17 cellular contexts compared by ENCODE assay signal in the genomic region with DNA sequence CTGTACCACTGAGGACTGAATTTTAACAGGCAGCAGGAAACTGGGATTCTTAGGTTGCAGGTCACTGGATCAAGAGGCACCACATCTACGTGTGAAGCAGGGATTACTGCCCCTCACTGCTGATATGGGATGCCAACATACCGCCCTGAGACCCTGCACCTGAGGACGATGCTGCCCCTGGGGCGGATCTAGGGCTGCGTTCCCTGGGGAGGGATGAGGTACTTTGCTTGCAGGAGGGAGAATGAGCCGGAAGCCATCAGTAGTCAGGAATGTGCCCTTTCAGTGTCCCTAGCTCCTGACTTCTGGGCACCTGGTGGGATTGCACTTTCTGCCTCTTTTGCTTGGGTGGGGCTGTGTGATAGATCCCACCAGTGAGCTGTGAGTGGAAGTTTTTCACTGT.
DNase-seq lines count a peak whose midpoint lies in the region; ATAC-seq, FAIRE-seq and TF ChIP-seq lines count a peak whose summit lies in the region.
"Had no signal": no experiment of that assay in that cellular context is flagged by ENCODE, and none has a peak within 500 bp of the region (broad histone marks: within the 10 kb centered on the region; RNA-seq: fewer than 3 reads in every experiment).

No MANE protein-coding gene starts in this region.

- no peak overlapping the region for H4K91ac ChIP-seq in H1 (replicated peaks; ENCODE audit: insufficient read length, low read length)

- H2AK5ac ChIP-seq in H1 (ENCODE audit: low read depth, low read length): no peak overlapping the region

- H3K4ac ChIP-seq in H1 (replicated peaks; ENCODE audit: insufficient read length, low read depth, low read length): no peak overlapping the region

- H2BK120ac ChIP-seq in H1 (replicated peaks; ENCODE audit: low read depth, low read length): no peak overlapping the region

- no peak for TF ChIP-seq POLR2A in H1 (IDR thresholded peaks at IDR 0.05; ENCODE audit: control extremely low read depth in 1 of 2, low read depth in 2 of 2, low read length in 2 of 2)

- peaks cover 12% of the 10 kb centered on the region for H3K27me3 Mint-ChIP-seq in activated naive CD8-positive, alpha-beta T cell treated with anti-CD3 and anti-CD28 coated beads, Interleukin-2, amount 50 U/mL, for 24 hours
- peaks cover 4% of the 10 kb centered on the region for H3K27me3 Mint-ChIP-seq in activated naive CD8-positive, alpha-beta T cell treated with anti-CD3 and anti-CD28 coated beads for 36 hours
- H3K27me3 Mint-ChIP-seq: CD4-positive, alpha-beta T cell; T-cell had no signal

- peak overlapping the region; percentile 50 for H3K27ac Mint-ChIP-seq in activated naive CD8-positive, alpha-beta T cell treated with anti-CD3 and anti-CD28 coated beads, Interleukin-2, amount 50 U/mL, for 24 hours
- H3K27ac Mint-ChIP-seq in activated naive CD8-positive, alpha-beta T cell treated with anti-CD3 and anti-CD28 coated beads for 36 hours: no peak overlapping the region
- H3K27ac Mint-ChIP-seq: CD4-positive, alpha-beta T cell; H9 had no signal

- 94% methylated on average over 6 of the region's 6 CpGs; no CpG with 5 or more reads in 1 of the 2 experiments for WGBS in H1 (ENCODE audit: extremely low coverage in 1 of 2, insufficient coverage in 1 of 2, insufficient read length in 1 of 2, insufficient replicate concordance in 2 of 2, low coverage in 1 of 2, low lambda C conversion rate in 2 of 2, missing lambda C conversion rate in 1 of 2), 2 experiments
- 90 to 94% methylated on average over 6 of the region's 6 CpGs for WGBS in aorta, 2 donors

- H4K5ac ChIP-seq in H1 (ENCODE audit: insufficient read length, low read depth, low read length): no peak overlapping the region

- peaks cover 32% of the 10 kb centered on the region for H3K4me1 Mint-ChIP-seq in activated naive CD8-positive, alpha-beta T cell treated with anti-CD3 and anti-CD28 coated beads, Interleukin-2, amount 50 U/mL, for 24 hours
- H3K4me1 Mint-ChIP-seq in activated naive CD8-positive, alpha-beta T cell treated with anti-CD3 and anti-CD28 coated beads for 36 hours: peaks cover 24% of the 10 kb centered on the region

- no peak for TF ChIP-seq RAD21 in H1 (IDR thresholded peaks at IDR 0.05 in 1 of 2, conservative IDR thresholded peaks at IDR 0.05 in 1 of 2; ENCODE audit: low read depth in 2 of 2, low read length in 2 of 2)

- intact Hi-C loops in Panc1 (cut with micrococcal nuclease; ENCODE audit: unreplicated experiment): loop anchor here (10.0 kb wide), 1 partner anchor 519 kb away; a partner anchor contains a TSS
- intact Hi-C loops in aorta (cut with DNase I): loop anchor here (5.0 to 10.0 kb wide), 4 partner anchors 512 to 912 kb away; a partner anchor contains a TSS

- CTCF ChIA-PET in Panc1 (lab: Charles Lee) (interaction anchor here (0.6 to 0.8 kb wide), 2 partner anchors 152 to 567 kb away, joined by 3 read pairs; no protein-coding TSS in a partner anchor), H1 (lab: Charles Lee; ENCODE audit: partially characterized antibody) (interaction anchor here (0.6 to 6.1 kb wide), 17 partner anchors 11 to 913 kb away, joined by 3 to 34 read pairs (median 4); no protein-coding TSS in a partner anchor)

- no peak overlapping the region for H2BK20ac ChIP-seq in H1 (ENCODE audit: low read length)

- DNase-seq in activated naive CD8-positive, alpha-beta T cell treated with anti-CD3 and anti-CD28 coated beads, Interleukin-2, amount 50 U/mL, for 24 hours: no peak
- DNase-seq in activated naive CD8-positive, alpha-beta T cell treated with anti-CD3 and anti-CD28 coated beads for 36 hours: no peak
- no peak for DNase-seq in Panc1 (ENCODE audit: low read depth, low spot score)
- DNase-seq in H1 (ENCODE audit: low read depth in 1 of 2, low spot score in 2 of 2): no peak
- DNase-seq in aorta: peak; percentile 17 to 26
- DNase-seq: NCI-H526 treated with DMSO at 0.1 percent for 48 hours had no signal

- H3K79me2 ChIP-seq in H1 (ENCODE audit: control insufficient read depth in 1 of 2, insufficient read depth in 2 of 2, low read length in 2 of 2): no peaks in the 10 kb centered on the region

- H2BK5ac ChIP-seq in H1 (ENCODE audit: low read depth, low read length): peak overlapping the region; percentile 41; the same call in 1 of the 2 replicates

- no peak overlapping the region for H3K23ac ChIP-seq in H1 (ENCODE audit: insufficient read length)

- H3K79me1 ChIP-seq in H1 (ENCODE audit: low read depth, low read length): no peaks in the 10 kb centered on the region

- peak overlapping the region; percentile 18; the same call in 1 of the 2 replicates for H2BK15ac ChIP-seq in H1 (ENCODE audit: low read length)

- no peak overlapping the region for H4K8ac ChIP-seq in H1 (ENCODE audit: extremely low read depth, insufficient read depth, low read length)

- H3K4me1 ChIP-seq in Panc1 (ENCODE audit: control insufficient read depth, insufficient read depth, low read length) (peaks cover 24% of the 10 kb centered on the region), H1 (replicated peaks in 1 of 4; ENCODE audit: control insufficient read depth in 3 of 4, insufficient read depth in 4 of 4, low read length in 3 of 4) (peaks cover 0 to 3% (median under 1%) of the 10 kb centered on the region in 4 experiments; a peak in 2 of 7 replicates), aorta (ENCODE audit: control insufficient read depth in 1 of 2, insufficient read depth in 2 of 2, low read length in 2 of 2) (no peaks in the 10 kb centered on the region)

- H3K56ac ChIP-seq in H1 (replicated peaks; ENCODE audit: insufficient read length, low read depth, low read length): no peak overlapping the region

- H2AFZ ChIP-seq in H1 (ENCODE audit: low read length): no peak overlapping the region
- H2AFZ ChIP-seq: GM23248, PC-9 had no signal

- no peaks in the 10 kb centered on the region for H3K9me3 Mint-ChIP-seq in activated naive CD8-positive, alpha-beta T cell treated with anti-CD3 and anti-CD28 coated beads, Interleukin-2, amount 50 U/mL, for 24 hours
- no peaks in the 10 kb centered on the region for H3K9me3 Mint-ChIP-seq in activated naive CD8-positive, alpha-beta T cell treated with anti-CD3 and anti-CD28 coated beads for 36 hours
- H3K9me3 Mint-ChIP-seq: CD4-positive, alpha-beta T cell; H9; T-cell had no signal

- ATAC-seq in activated naive CD8-positive, alpha-beta T cell treated with anti-CD3 and anti-CD28 coated beads, Interleukin-2, amount 50 U/mL, for 24 hours: no peak
- ATAC-seq in Panc1: 0 out of 2 replicates have a peak, but pooled peaks have one; percentile 4
- no peak for ATAC-seq in aorta (ENCODE audit: low FRiP score)
- ATAC-seq in HG02588 (IDR thresholded peaks at IDR 0.05; ENCODE audit: unreplicated experiment): no peak
- no peak for ATAC-seq in GM19395 (IDR thresholded peaks at IDR 0.05; ENCODE audit: unreplicated experiment)
- ATAC-seq in GM21360 (IDR thresholded peaks at IDR 0.05; ENCODE audit: unreplicated experiment): no peak

- H3K9me3 ChIP-seq in Panc1 (ENCODE audit: control insufficient read depth, insufficient read depth, low read depth, low read length) (no peaks in the 10 kb centered on the region), H1 (ENCODE audit: insufficient read depth in 2 of 2, low read depth in 1 of 2, low read length in 1 of 2) (no peaks in the 10 kb centered on the region), aorta (ENCODE audit: control insufficient read depth, low read length) (no peaks in the 10 kb centered on the region)

- no peak overlapping the region for H3K4me3 Mint-ChIP-seq in activated naive CD8-positive, alpha-beta T cell treated with anti-CD3 and anti-CD28 coated beads, Interleukin-2, amount 50 U/mL, for 24 hours
- no peak overlapping the region for H3K4me3 Mint-ChIP-seq in activated naive CD8-positive, alpha-beta T cell treated with anti-CD3 and anti-CD28 coated beads for 36 hours
- H3K4me3 Mint-ChIP-seq: CD4-positive, alpha-beta T cell; H9; T-cell had no signal

- TF ChIP-seq EP300 in H1 (IDR thresholded peaks at IDR 0.05; ENCODE audit: borderline replicate concordance in 1 of 2, low read depth in 2 of 2, low read length in 2 of 2): no peak

- no peak overlapping the region for H3K18ac ChIP-seq in H1 (ENCODE audit: extremely low read depth, low read length)

- H3K27ac ChIP-seq in Panc1 (ENCODE audit: low read length) (peak overlapping the region; percentile 75; the same call in 1 of the 2 replicates), H1 (ENCODE audit: low read depth, low read length) (no peak overlapping the region), aorta (ENCODE audit: low read depth in 1 of 2, low read length in 2 of 2) (no peak overlapping the region)
- H3K27ac ChIP-seq: GM23248, PC-9 had no signal

- BruUV-seq in Panc1 (replicated peaks; lab: Mats Ljungman, UMichigan): no TSS peak

- no peaks in the 10 kb centered on the region for H3K36me3 ChIP-seq in Panc1 (ENCODE audit: control insufficient read depth, insufficient read depth, low read length)
- no peaks in the 10 kb centered on the region for H3K36me3 ChIP-seq in H1 (ENCODE audit: control insufficient read depth in 2 of 4, insufficient read depth in 4 of 4, low read length in 3 of 4)
- H3K36me3 ChIP-seq in aorta (ENCODE audit: control insufficient read depth in 1 of 2, insufficient read depth in 2 of 2, low read length in 1 of 2): no peaks in the 10 kb centered on the region

- no peak overlapping the region for H3K4me2 ChIP-seq in H1 (ENCODE audit: insufficient read depth in 1 of 2, low read depth in 2 of 2, low read length in 2 of 2)
- H3K4me2 ChIP-seq: PC-9 had no signal

- POLR2A ChIA-PET in Panc1 (lab: Charles Lee) (no interaction called here), H1 (lab: Charles Lee; ENCODE audit: partially characterized antibody) (interaction anchor here (1.0 to 1.2 kb wide), 2 partner anchors 520 to 522 kb away, joined by 3 read pairs; a partner anchor contains a TSS)

- no peak for FAIRE-seq in H1 (lab: Jason Lieb, UNC)
- FAIRE-seq: D721Med, G401.6, GM12878 had no signal

- H3K36me3 Mint-ChIP-seq in activated naive CD8-positive, alpha-beta T cell treated with anti-CD3 and anti-CD28 coated beads, Interleukin-2, amount 50 U/mL, for 24 hours (ENCODE audit: low read depth): no peaks in the 10 kb centered on the region
- H3K36me3 Mint-ChIP-seq in activated naive CD8-positive, alpha-beta T cell treated with anti-CD3 and anti-CD28 coated beads for 36 hours: no peaks in the 10 kb centered on the region
- H3K36me3 Mint-ChIP-seq: T-cell had no signal

- in situ Hi-C loops in Panc1 (cut with HindIII; ENCODE audit: low pct_unique_long_range_greater_than_20kb, low sequenced_read_pairs): no loop called here

- H3K14ac ChIP-seq in H1 (ENCODE audit: insufficient read length): no peak overlapping the region

- H2BK12ac ChIP-seq in H1 (ENCODE audit: low read depth, low read length): no peak overlapping the region

- no peak overlapping the region for H3K4me3 ChIP-seq in Panc1 (ENCODE audit: low read depth in 2 of 2, low read length in 2 of 2)
- H3K4me3 ChIP-seq in H1 (ENCODE audit: extremely low read depth in 1 of 4, insufficient read depth in 2 of 4, low read depth in 3 of 4, low read length in 4 of 4): no peak overlapping the region
- H3K4me3 ChIP-seq in aorta (ENCODE audit: low read length in 2 of 2): no peak overlapping the region
- H3K4me3 ChIP-seq: GM12878, GM23248, PC-9 had no signal

- no peaks in the 10 kb centered on the region for H3K27me3 ChIP-seq in Panc1 (ENCODE audit: control insufficient read depth, insufficient read depth, low read length)
- H3K27me3 ChIP-seq in H1 (replicated peaks in 1 of 4; ENCODE audit: control insufficient read depth in 3 of 4, extremely low read depth in 1 of 4, insufficient read depth in 3 of 4, low read length in 3 of 4): no peaks in the 10 kb centered on the region
- H3K27me3 ChIP-seq in aorta (ENCODE audit: control insufficient read depth in 1 of 2, insufficient read depth in 2 of 2, low read length in 1 of 2): no peaks in the 10 kb centered on the region

- no peaks in the 10 kb centered on the region for H3K23me2 ChIP-seq in H1 (ENCODE audit: low read depth, low read length)

- no peak for TF ChIP-seq CTCF in Panc1 (IDR thresholded peaks at IDR 0.05)
- no peak for TF ChIP-seq CTCF in H1 (IDR thresholded peaks at IDR 0.05; ENCODE audit: control extremely low read depth in 1 of 3, insufficient read depth in 1 of 3, low read depth in 1 of 3, low read length in 3 of 3)

- no peaks in the 10 kb centered on the region for H4K20me1 ChIP-seq in H1 (replicated peaks in 1 of 2; ENCODE audit: control insufficient read depth in 1 of 2, insufficient read depth in 2 of 2, low read length in 2 of 2)

- H3K9ac ChIP-seq in H1 (replicated peaks in 1 of 4; ENCODE audit: extremely low read depth in 1 of 4, low read depth in 3 of 4, low read length in 3 of 4): no peak overlapping the region
- H3K9ac ChIP-seq: GM23248 had no signal

Comparison
In these comparisons a context has a peak if more than half of its experiments do, and no peak if none do; other contexts are left out.
1. DNase-seq: peak in aorta (2 of 2); none in activated naive CD8-positive, alpha-beta T cell treated with anti-CD3 and anti-CD28 coated beads, Interleukin-2, amount 50 U/mL, for 24 hours (single experiment), activated naive CD8-positive, alpha-beta T cell treated with anti-CD3 and anti-CD28 coated beads for 36 hours (single experiment), Panc1 (single experiment) and H1 (0 of 2).